ENCODE assay signal across 13 cellular contexts in the genomic region with DNA sequence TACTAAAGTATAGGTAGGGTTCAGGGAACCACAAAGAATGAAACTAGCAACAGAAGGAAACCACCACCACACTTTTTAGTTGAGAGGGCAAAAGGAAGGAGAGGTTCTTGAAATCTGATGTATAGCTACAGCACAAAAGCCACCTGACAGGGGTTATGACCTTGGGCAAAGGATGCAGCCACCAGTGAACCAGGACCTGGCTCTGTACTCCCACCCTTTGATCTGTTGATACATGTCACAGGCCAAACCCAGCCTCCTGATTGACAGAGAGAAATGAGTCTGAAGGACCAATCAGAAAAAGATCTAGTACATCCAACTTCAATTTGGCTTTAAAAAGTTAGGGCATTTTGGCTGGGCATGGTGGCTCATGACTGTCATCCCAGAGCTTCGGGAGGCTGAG.
"Had no signal": no experiment of that assay in that cellular context is flagged by ENCODE, and none has a peak within 500 bp of the region (broad histone marks: within the 10 kb centered on the region; RNA-seq: fewer than 3 reads in every experiment).

No MANE protein-coding gene starts in this region.

- H3K27ac Mint-ChIP-seq: nephron; stimulated activated naive B cell treated with anti-CD40 and anti-IgM and Interleukin-4, amounts not matched to agents 10 μg/mL and 1 μg/mL and 100 μg/mL, for 72 hours; type B pancreatic cell had no signal

- H3K4me1 Mint-ChIP-seq: nephron had no signal

- H3K27me3 Mint-ChIP-seq: stimulated activated naive B cell treated with anti-CD40 and anti-IgM and Interleukin-4, amounts not matched to agents 10 μg/mL and 1 μg/mL and 100 μg/mL, for 72 hours; type B pancreatic cell had no signal

- H3K36me3 Mint-ChIP-seq: type B pancreatic cell had no signal

- H3K4me3 ChIP-seq: prostate gland, right lobe of liver, suprapubic skin had no signal

- H3K4me3 Mint-ChIP-seq: nephron; stimulated activated naive B cell treated with anti-CD40 and anti-IgM and Interleukin-4, amounts not matched to agents 10 μg/mL and 1 μg/mL and 100 μg/mL, for 72 hours; type B pancreatic cell had no signal

- DNase-seq: activated CD8-positive, alpha-beta memory T cell treated with anti-CD3 and anti-CD28 coated beads, Interleukin-2, amount 50 U/mL, for 4 hours; hippocampal formation; left ventricle myocardium superior; mesenchymal stem cell; right lobe of liver; stimulated activated naive B cell treated with anti-CD40 and anti-IgM and Interleukin-4, amounts not matched to agents 10 μg/mL and 1 μg/mL and 100 μg/mL, for 72 hours; SW 1271; T-helper 9 cell had no signal

- H3K9me3 Mint-ChIP-seq: type B pancreatic cell had no signal

- ATAC-seq: esophagus mucosa; left ventricle myocardium superior; right lobe of liver; stimulated activated naive B cell treated with anti-CD40 and anti-IgM and Interleukin-4, amounts not matched to agents 10 μg/mL and 1 μg/mL and 100 μg/mL, for 72 hours had no signal
